31 cellular contexts compared by ENCODE assay signal in genomic region chr2:141316103-141316502, GRCh38.
"Had no signal": no experiment of that assay in that cellular context is flagged by ENCODE, and none has a peak within 500 bp of the region (broad histone marks: within the 10 kb centered on the region; RNA-seq: fewer than 3 reads in every experiment).

No MANE protein-coding gene starts in this region.

- H3K9me3 ChIP-seq: adrenal gland, ascending aorta, body of pancreas, breast epithelium had no signal

- H3K27ac ChIP-seq: adrenal gland, ascending aorta, body of pancreas, brain microvascular endothelial cell, breast epithelium, cardiac muscle cell had no signal

- H3K4me1 ChIP-seq: adrenal gland, ascending aorta, body of pancreas, breast epithelium had no signal

- H3K36me3 ChIP-seq: adrenal gland, ascending aorta, brain microvascular endothelial cell, breast epithelium, cardiac muscle cell had no signal

- H3K27me3 ChIP-seq: adrenal gland, ascending aorta, body of pancreas, brain microvascular endothelial cell, breast epithelium, cardiac muscle cell had no signal

- DNase-seq: activated effector memory CD4-positive, alpha-beta T cell treated with anti-CD3 and anti-CD28 coated beads, Interleukin-2, amount 50 U/mL, for 16 hours; activated effector memory CD4-positive, alpha-beta T cell treated with Interleukin-2 at 50 U/mL for 16 hours; activated gamma-delta T cell; activated gamma-delta T cell treated with Interleukin-2 at 50 U/mL for 16 hours; activated naive CD4-positive, alpha-beta T cell; activated naive CD4-positive, alpha-beta T cell treated with anti-CD3 and anti-CD28 coated beads for 36 hours; activated naive CD4-positive, alpha-beta T cell treated with anti-CD3 and anti-CD28 coated beads, Interleukin-2, amount 10 ng/mL, durations not matched to agents 7 days and 5 days; activated naive CD4-positive, alpha-beta T cell treated with anti-CD3 and anti-CD28 coated beads, Interleukin-2, amount 50 U/mL, for 16 hours; activated naive CD4-positive, alpha-beta T cell treated with Interleukin-2 at 50 U/mL for 16 hours; activated naive CD8-positive, alpha-beta T cell treated with anti-CD3 and anti-CD28 coated beads for 36 hours; activated naive CD8-positive, alpha-beta T cell treated with anti-CD3 and anti-CD28 coated beads, Interleukin-2, amount 10 ng/mL, durations not matched to agents 7 days and 5 days; activated naive CD8-positive, alpha-beta T cell treated with anti-CD3 and anti-CD28 coated beads, Interleukin-2, amount 50 U/mL, for 24 hours; activated T-cell treated with anti-CD3 and anti-CD28 coated beads for 4 hours; activated T-cell treated with anti-CD3 and anti-CD28 coated beads, Interleukin-2, amount 50 U/mL, for 1 hour; activated T-cell treated with anti-CD3 and anti-CD28 coated beads, Interleukin-2, amount 50 U/mL, for 24 hours; activated T-cell treated with anti-CD3 and anti-CD28 coated beads, Interleukin-2, amount 50 U/mL, for 4 hours; activated T-cell treated with anti-CD3 and anti-CD28 coated beads, Interleukin-2, amount 50 U/mL, for 48 hours; activated T-cell treated with anti-CD3 and anti-CD28 coated beads, Interleukin-2, amount 50 U/mL, for 72 hours; adrenal gland; amniotic stem cell; amygdala; anterior cingulate cortex; aorta; body of pancreas; brain microvascular endothelial cell; caudate nucleus; central memory CD4-positive, alpha-beta T cell; cerebellar nuclear complex had no signal

- H3K4me3 ChIP-seq: adrenal gland, ascending aorta, body of pancreas, breast epithelium, cardiac muscle cell had no signal
